In genomic region chr1:209232197-209232596, GRCh38 we compare ENCODE assay signal across 3 cellular contexts.
"Had no signal": no experiment of that assay in that cellular context is flagged by ENCODE, and none has a peak within 500 bp of the region (broad histone marks: within the 10 kb centered on the region; RNA-seq: fewer than 3 reads in every experiment).

No MANE protein-coding gene starts in this region.

- H3K4me3 ChIP-seq: GM12878 had no signal

- DNase-seq: GDM1, GF-D8 had no signal

- ATAC-seq: GM12878 had no signal
